ENCODE assay signal across 24 cellular contexts in genomic region chr6:144607998-144608736, GRCh38.
DNase-seq lines count a peak whose midpoint lies in the region; ATAC-seq and TF ChIP-seq lines count a peak whose summit lies in the region.
"Had no signal": no experiment of that assay in that cellular context is flagged by ENCODE, and none has a peak within 500 bp of the region (broad histone marks: within the 10 kb centered on the region; RNA-seq: fewer than 3 reads in every experiment).

No MANE protein-coding gene starts in this region.

- intact Hi-C loops in dendritic cell treated with granulocyte-macrophage colony-stimulating factor and Interleukin-4, amounts not matched to agents 40 ng/mL and 50 ng/mL, for 4 days (cut with micrococcal nuclease): no loop called here
- intact Hi-C loops in upper lobe of right lung (cut with DNase I): no loop called here
- intact Hi-C loops in activated CD4-positive, alpha-beta T cell treated with anti-CD3 and anti-CD28 coated beads for 36 hours (cut with DNase I, micrococcal nuclease): no loop called here

- H3K9ac ChIP-seq in HUES6 (ENCODE audit: low read length): no peak overlapping the region

- H3K27ac Mint-ChIP-seq in dendritic cell treated with granulocyte-macrophage colony-stimulating factor and Interleukin-4, amounts not matched to agents 40 ng/mL and 50 ng/mL, for 4 days: peak overlapping the region; percentile 3
- H3K27ac Mint-ChIP-seq in activated CD4-positive, alpha-beta T cell treated with anti-CD3 and anti-CD28 coated beads for 36 hours: no peak overlapping the region
- H3K27ac Mint-ChIP-seq: activated CD4-positive, alpha-beta T cell treated with anti-CD3 and anti-CD28 coated beads, Interleukin-2, amount 10 ng/mL, durations not matched to agents 24 days and 14 days; endodermal cell; IgD-negative memory B cell; stimulated activated effector memory CD8-positive, alpha-beta T cell treated with anti-CD3 and anti-CD28 coated beads, Interleukin-12 subunit alpha, Interleukin-12 subunit beta, amount 100 ng/mL, for 72 hours had no signal

- no peaks in the 10 kb centered on the region for H3K27me3 ChIP-seq in HUES6 (ENCODE audit: control insufficient read depth, insufficient read depth, low read length)
- H3K27me3 ChIP-seq in upper lobe of right lung: no peaks in the 10 kb centered on the region
- H3K27me3 ChIP-seq: esophagus squamous epithelium, gastroesophageal sphincter, SJCRH30, suprapubic skin had no signal

- peaks cover 19% of the 10 kb centered on the region for H3K4me1 Mint-ChIP-seq in dendritic cell treated with granulocyte-macrophage colony-stimulating factor and Interleukin-4, amounts not matched to agents 40 ng/mL and 50 ng/mL, for 4 days (ENCODE audit: low read depth)
- H3K4me1 Mint-ChIP-seq in activated CD4-positive, alpha-beta T cell treated with anti-CD3 and anti-CD28 coated beads for 36 hours: peaks cover 30% of the 10 kb centered on the region

- no peaks in the 10 kb centered on the region for H3K9me3 ChIP-seq in HUES6 (ENCODE audit: control insufficient read depth, insufficient read depth, low read depth, low read length)
- no peaks in the 10 kb centered on the region for H3K9me3 ChIP-seq in upper lobe of right lung
- H3K9me3 ChIP-seq: esophagus squamous epithelium, gastroesophageal sphincter, SJCRH30, suprapubic skin had no signal

- no peak for TF ChIP-seq CTCF in upper lobe of right lung (IDR thresholded peaks at IDR 0.05)

- no peak overlapping the region for H3K4me3 Mint-ChIP-seq in dendritic cell treated with granulocyte-macrophage colony-stimulating factor and Interleukin-4, amounts not matched to agents 40 ng/mL and 50 ng/mL, for 4 days
- H3K4me3 Mint-ChIP-seq in activated CD4-positive, alpha-beta T cell treated with anti-CD3 and anti-CD28 coated beads for 36 hours: no peak overlapping the region
- H3K4me3 Mint-ChIP-seq: activated CD4-positive, alpha-beta T cell treated with anti-CD3 and anti-CD28 coated beads, Interleukin-2, amount 10 ng/mL, durations not matched to agents 24 days and 14 days; endodermal cell; stimulated activated effector memory CD8-positive, alpha-beta T cell treated with anti-CD3 and anti-CD28 coated beads, Interleukin-12 subunit alpha, Interleukin-12 subunit beta, amount 100 ng/mL, for 72 hours had no signal

- H3K27ac ChIP-seq in HUES6 (ENCODE audit: low read depth, low read length): no peak overlapping the region
- H3K27ac ChIP-seq in upper lobe of right lung: no peak overlapping the region
- H3K27ac ChIP-seq: esophagus squamous epithelium, gastroesophageal sphincter, PC-9, SJCRH30, skin epidermis, suprapubic skin had no signal

- ATAC-seq in upper lobe of right lung (peak; percentile 65), GM21529 (IDR thresholded peaks at IDR 0.05; ENCODE audit: unreplicated experiment) (no peak)
- ATAC-seq in activated CD4-positive, alpha-beta T cell treated with anti-CD3 and anti-CD28 coated beads for 36 hours: no peak
- ATAC-seq: gastroesophageal sphincter; stimulated activated effector memory CD8-positive, alpha-beta T cell treated with anti-CD3 and anti-CD28 coated beads, Interleukin-12 subunit alpha, Interleukin-12 subunit beta, amount 100 ng/mL, for 72 hours had no signal

- H3K27me3 Mint-ChIP-seq in dendritic cell treated with granulocyte-macrophage colony-stimulating factor and Interleukin-4, amounts not matched to agents 40 ng/mL and 50 ng/mL, for 4 days: no peaks in the 10 kb centered on the region
- H3K27me3 Mint-ChIP-seq in activated CD4-positive, alpha-beta T cell treated with anti-CD3 and anti-CD28 coated beads for 36 hours: no peaks in the 10 kb centered on the region
- H3K27me3 Mint-ChIP-seq: activated CD4-positive, alpha-beta T cell treated with anti-CD3 and anti-CD28 coated beads, Interleukin-2, amount 10 ng/mL, durations not matched to agents 24 days and 14 days; IgD-negative memory B cell had no signal

- CTCF ChIA-PET in activated CD4-positive, alpha-beta T cell treated with anti-CD3 and anti-CD28 coated beads for 36 hours (lab: Charles Lee): no interaction called here

- H3K36me3 ChIP-seq in HUES6 (ENCODE audit: control insufficient read depth, insufficient read depth, low read length): no peaks in the 10 kb centered on the region; the same call in 1 of the 2 replicates
- H3K36me3 ChIP-seq in upper lobe of right lung: no peaks in the 10 kb centered on the region
- H3K36me3 ChIP-seq: gastroesophageal sphincter, SJCRH30, suprapubic skin had no signal

- H3K4me3 ChIP-seq in HUES6 (ENCODE audit: low read depth, low read length): peak overlapping the region; percentile 55; the same call in 1 of the 2 replicates
- no peak overlapping the region for H3K4me3 ChIP-seq in upper lobe of right lung
- H3K4me3 ChIP-seq: esophagus squamous epithelium, gastroesophageal sphincter, PC-9, SJCRH30, skin epidermis, suprapubic skin had no signal

- DNase-seq in NOMO-1 treated with DMSO at 0.1 percent for 48 hours (lab: John Stamatoyannopoulos, UW; ENCODE audit: unreplicated experiment) (peak; percentile 70), upper lobe of right lung (no peak), COLO668 (lab: John Stamatoyannopoulos, UW; ENCODE audit: unreplicated experiment) (no peak)
- DNase-seq in activated CD4-positive, alpha-beta T cell treated with anti-CD3 and anti-CD28 coated beads for 36 hours: no peak
- DNase-seq: activated CD4-positive, alpha-beta T cell treated with anti-CD3 and anti-CD28 coated beads, Interleukin-2, amount 10 ng/mL, durations not matched to agents 24 days and 14 days; DMS79 treated with DMSO at 0.1 percent for 48 hours; endodermal cell; esophagus squamous epithelium; mammary epithelial cell; MM.1S; NCI-H774; occipital lobe; PC-9; SJCRH30; stimulated activated CD4-positive, alpha-beta T cell treated with anti-CD3 and anti-CD28 coated beads, Interleukin-2, amount 100 ng/mL, for 24 hours; T-helper 1 cell had no signal

- H3K36me3 Mint-ChIP-seq in dendritic cell treated with granulocyte-macrophage colony-stimulating factor and Interleukin-4, amounts not matched to agents 40 ng/mL and 50 ng/mL, for 4 days (ENCODE audit: low read depth): peaks cover 17% of the 10 kb centered on the region
- peaks cover 10% of the 10 kb centered on the region for H3K36me3 Mint-ChIP-seq in activated CD4-positive, alpha-beta T cell treated with anti-CD3 and anti-CD28 coated beads for 36 hours (ENCODE audit: low read depth)
- H3K36me3 Mint-ChIP-seq: stimulated activated effector memory CD8-positive, alpha-beta T cell treated with anti-CD3 and anti-CD28 coated beads, Interleukin-12 subunit alpha, Interleukin-12 subunit beta, amount 100 ng/mL, for 72 hours had no signal

- no peaks in the 10 kb centered on the region for H3K9me3 Mint-ChIP-seq in dendritic cell treated with granulocyte-macrophage colony-stimulating factor and Interleukin-4, amounts not matched to agents 40 ng/mL and 50 ng/mL, for 4 days
- H3K9me3 Mint-ChIP-seq in activated CD4-positive, alpha-beta T cell treated with anti-CD3 and anti-CD28 coated beads for 36 hours (ENCODE audit: low read depth): no peaks in the 10 kb centered on the region
- H3K9me3 Mint-ChIP-seq: IgD-negative memory B cell; stimulated activated effector memory CD8-positive, alpha-beta T cell treated with anti-CD3 and anti-CD28 coated beads, Interleukin-12 subunit alpha, Interleukin-12 subunit beta, amount 100 ng/mL, for 72 hours had no signal

- POLR2A ChIA-PET in activated CD4-positive, alpha-beta T cell treated with anti-CD3 and anti-CD28 coated beads for 36 hours (lab: Charles Lee): no interaction called here

- peaks cover 37% of the 10 kb centered on the region; the same call in 1 of the 2 replicates for H3K4me1 ChIP-seq in HUES6 (ENCODE audit: control insufficient read depth, insufficient read depth, low read length)
- H3K4me1 ChIP-seq in upper lobe of right lung: no peaks in the 10 kb centered on the region
- H3K4me1 ChIP-seq: esophagus squamous epithelium, gastroesophageal sphincter, SJCRH30, suprapubic skin had no signal
